ENCODE assay signal across 22 cellular contexts in the genomic region with DNA sequence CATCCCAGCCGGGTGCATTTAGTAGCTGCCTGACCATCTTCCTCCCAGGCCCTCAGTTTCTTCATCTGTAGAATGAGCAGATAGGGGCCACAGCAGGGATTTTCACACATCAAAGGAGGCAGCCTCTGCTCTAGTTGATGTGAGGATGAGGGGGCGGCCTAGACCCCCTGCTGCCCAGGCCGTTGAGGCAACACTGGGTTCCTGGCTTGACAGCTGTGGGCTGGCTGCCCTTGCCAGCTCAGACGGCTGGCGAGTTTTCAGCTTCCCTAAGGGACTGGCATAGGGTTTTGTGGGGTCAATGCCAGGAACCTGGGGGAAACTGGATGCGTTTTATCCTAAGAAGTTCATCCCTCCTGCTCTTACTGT. TPM values are rescaled to one million over a fixed set of nuclear protein-coding genes. Genes with fewer than 3 reads are reported as not detected.
A peak's percentile ranks its signal among the peaks of the same experiment; 100 is the strongest.
DNase-seq lines count a peak whose midpoint lies in the region; ATAC-seq and TF ChIP-seq lines count a peak whose summit lies in the region.
"Had no signal": no experiment of that assay in that cellular context is flagged by ENCODE, and none has a peak within 500 bp of the region (broad histone marks: within the 10 kb centered on the region; RNA-seq: fewer than 3 reads in every experiment).

No MANE protein-coding gene starts in this region.

- H3K4me2 ChIP-seq in DOHH2 (ENCODE audit: low read length) (peak overlapping the region; percentile 10; the same call in 1 of the 2 replicates), H9 (ENCODE audit: insufficient read depth, insufficient read length, low read length) (no peak overlapping the region)

- H3K9ac ChIP-seq in H9 (ENCODE audit: extremely low read depth, insufficient read length, low read length), result no peak overlapping the region

- no peak overlapping the region for H3K14ac ChIP-seq in H9 (ENCODE audit: insufficient read depth, low read length)

- H4K20me1 ChIP-seq in DOHH2 (ENCODE audit: control insufficient read depth, insufficient read depth, low read depth, low read length) (no peaks in the 10 kb centered on the region), H9 (ENCODE audit: control insufficient read depth, insufficient read depth, insufficient read length) (no peaks in the 10 kb centered on the region)

- H2BK120ac ChIP-seq in H9 (ENCODE audit: low read depth, low read length, poor library complexity, severe bottlenecking), result no peak overlapping the region

- H4K91ac ChIP-seq in H9 (ENCODE audit: insufficient read length, low read depth, low read length), result no peak overlapping the region

- H4K8ac ChIP-seq in H9 (replicated peaks; ENCODE audit: insufficient read length, low read depth, low read length), result no peak overlapping the region

- peaks cover 8% of the 10 kb centered on the region for H3K36me3 Mint-ChIP-seq in brain
- no peaks in the 10 kb centered on the region for H3K36me3 Mint-ChIP-seq in CD8-positive, alpha-beta memory T cell
- peaks cover 0 to 26% (median 23%) of the 10 kb centered on the region in 3 experiments; a peak in 6 of 7 replicates for H3K36me3 Mint-ChIP-seq in H9 (ENCODE audit: insufficient read depth in 1 of 3, low read depth in 3 of 3)
- H3K36me3 Mint-ChIP-seq: activated naive CD8-positive, alpha-beta T cell treated with anti-CD3 and anti-CD28 coated beads, Interleukin-2, amount 10 ng/mL, durations not matched to agents 7 days and 5 days; CD8-positive, alpha-beta T cell had no signal

- H3K56ac ChIP-seq in H9 (ENCODE audit: insufficient read length, low read depth, low read length), result no peak overlapping the region

- peaks cover 13% of the 10 kb centered on the region for H3K4me1 ChIP-seq in DOHH2 (ENCODE audit: control insufficient read depth, low read length)
- no peaks in the 10 kb centered on the region for H3K4me1 ChIP-seq in HEK293 (ENCODE audit: control insufficient read depth, insufficient read depth, low read length)
- peaks cover 30% of the 10 kb centered on the region for H3K4me1 ChIP-seq in psoas muscle
- H3K4me1 ChIP-seq in CD8-positive, alpha-beta memory T cell (ENCODE audit: insufficient read depth, low read length), result no peaks in the 10 kb centered on the region
- no peaks in the 10 kb centered on the region for H3K4me1 ChIP-seq in H9 (ENCODE audit: insufficient read depth, low read length)
- H3K4me1 ChIP-seq: body of pancreas had no signal

- TF ChIP-seq CTCF in DOHH2 (IDR thresholded peaks at IDR 0.05; ENCODE audit: low read depth, low read length, poor library complexity, severe bottlenecking) (no peak), HEK293 (tag by site-specific recombination; IDR thresholded peaks at IDR 0.05) (no peak), brain (conservative IDR thresholded peaks at IDR 0.05) (no peak), psoas muscle (IDR thresholded peaks at IDR 0.05) (no peak), H9 (conservative IDR thresholded peaks at IDR 0.05) (no peak)

- H3K4me3 ChIP-seq in DOHH2 (ENCODE audit: low read length), result no peak overlapping the region
- H3K4me3 ChIP-seq in HEK293 (ENCODE audit: low read depth, low read length), result no peak overlapping the region
- H3K4me3 ChIP-seq in psoas muscle, result no peak overlapping the region
- no peak overlapping the region for H3K4me3 ChIP-seq in CD8-positive, alpha-beta memory T cell (ENCODE audit: low read length)
- H3K4me3 ChIP-seq: body of pancreas, right atrium auricular region, testis had no signal

- H2BK15ac ChIP-seq in H9 (ENCODE audit: low read depth, low read length), result no peak overlapping the region

- H3K27ac Mint-ChIP-seq in brain (peak overlapping the region in 4 of 5 experiments; percentile 37 to 83 (median 64)), H9 (no peak overlapping the region)
- no peak overlapping the region for H3K27ac Mint-ChIP-seq in CD8-positive, alpha-beta memory T cell
- H3K27ac Mint-ChIP-seq: activated naive CD8-positive, alpha-beta T cell treated with anti-CD3 and anti-CD28 coated beads, Interleukin-2, amount 10 ng/mL, durations not matched to agents 7 days and 5 days; activated T-helper 17 cell treated with anti-CD3 and anti-CD28 coated beads, Interleukin-2, amount 50 U/mL, for 72 hours; CD8-positive, alpha-beta T cell; T-helper 17 cell had no signal

- H4K5ac ChIP-seq in H9 (ENCODE audit: insufficient read length, low read depth, low read length), result no peak overlapping the region

- no peaks in the 10 kb centered on the region for H3K27me3 ChIP-seq in DOHH2 (ENCODE audit: control insufficient read depth, low read length)
- H3K27me3 ChIP-seq in psoas muscle (ENCODE audit: insufficient read depth in 3 of 3, low read length in 2 of 3), result no peaks in the 10 kb centered on the region
- peaks cover 3% of the 10 kb centered on the region for H3K27me3 ChIP-seq in CD8-positive, alpha-beta memory T cell (ENCODE audit: insufficient read depth, low read length, poor library complexity, severe bottlenecking)
- H3K27me3 ChIP-seq in H9 (ENCODE audit: insufficient read depth, low read length), result no peaks in the 10 kb centered on the region
- H3K27me3 ChIP-seq: body of pancreas, right atrium auricular region, testis had no signal

- H3K9me3 ChIP-seq in DOHH2 (ENCODE audit: control insufficient read depth, insufficient read depth, low read length), result no peaks in the 10 kb centered on the region
- H3K9me3 ChIP-seq in HEK293 (ENCODE audit: control insufficient read depth, insufficient read depth, low read depth, low read length), result no peaks in the 10 kb centered on the region
- no peaks in the 10 kb centered on the region for H3K9me3 ChIP-seq in psoas muscle
- H3K9me3 ChIP-seq in CD8-positive, alpha-beta memory T cell (ENCODE audit: low read length), result no peaks in the 10 kb centered on the region
- no peaks in the 10 kb centered on the region for H3K9me3 ChIP-seq in H9 (ENCODE audit: control insufficient read depth, low read depth, low read length)
- H3K9me3 ChIP-seq: body of pancreas, right atrium auricular region, testis had no signal

- intact Hi-C loops in psoas muscle (cut with DNase I), result no loop called here

- POLR2A ChIA-PET in HEK293 (lab: Yijun Ruan, JAX), result interaction anchor here (1.1 kb wide), 1 partner anchor 143 kb away, joined by 3 read pairs; a partner anchor contains a TSS
- POLR2A ChIA-PET in CD8-positive, alpha-beta memory T cell (lab: Charles Lee), result no interaction called here

- H3K4me1 Mint-ChIP-seq in brain (peaks cover 12% of the 10 kb centered on the region), H9 (peaks cover 11 to 13% of the 10 kb centered on the region in 2 experiments)
- H3K4me1 Mint-ChIP-seq in CD8-positive, alpha-beta memory T cell, result no peaks in the 10 kb centered on the region
- H3K4me1 Mint-ChIP-seq: activated T-helper 17 cell treated with anti-CD3 and anti-CD28 coated beads, Interleukin-2, amount 50 U/mL, for 72 hours; T-helper 17 cell had no signal

- no peaks in the 10 kb centered on the region for H3K79me1 ChIP-seq in H9 (ENCODE audit: insufficient read depth, low read depth, low read length, poor library complexity, severe bottlenecking)

- ATAC-seq in psoas muscle (peak in 2 of 4 donors; percentile 23 to 34), HG02571 (IDR thresholded peaks at IDR 0.05; ENCODE audit: unreplicated experiment) (no peak)
- ATAC-seq: activated T-helper 17 cell treated with anti-CD3 and anti-CD28 coated beads, Interleukin-2, amount 50 U/mL, for 72 hours; body of pancreas; CD8-positive, alpha-beta T cell; Panc1; T-helper 17 cell had no signal

- no peak overlapping the region for H3T11ph ChIP-seq in H9 (ENCODE audit: low read length)

- no peak overlapping the region for H2BK20ac ChIP-seq in H9 (ENCODE audit: low read depth, low read length, poor library complexity, severe bottlenecking)

- H3F3A ChIP-seq in DOHH2 (ENCODE audit: control insufficient read depth, insufficient read depth), result no peaks in the 10 kb centered on the region

- H2AK5ac ChIP-seq in H9 (ENCODE audit: insufficient read length, low read length), result no peak overlapping the region

- peaks cover 0 to under 1% (median 0%) of the 10 kb centered on the region in 5 experiments for H3K9me3 Mint-ChIP-seq in brain
- H3K9me3 Mint-ChIP-seq in CD8-positive, alpha-beta memory T cell, result no peaks in the 10 kb centered on the region
- H3K9me3 Mint-ChIP-seq in H9, result no peaks in the 10 kb centered on the region
- H3K9me3 Mint-ChIP-seq: activated naive CD8-positive, alpha-beta T cell treated with anti-CD3 and anti-CD28 coated beads, Interleukin-2, amount 10 ng/mL, durations not matched to agents 7 days and 5 days; activated T-helper 17 cell treated with anti-CD3 and anti-CD28 coated beads, Interleukin-2, amount 50 U/mL, for 72 hours; CD8-positive, alpha-beta T cell had no signal

- CTCF ChIA-PET in HEK293 (lab: Yijun Ruan, JAX), result interaction anchor here (1.1 to 8.4 kb wide), 8 partner anchors 13 to 244 kb away, joined by 3 to 161 read pairs (median 4); no protein-coding TSS in a partner anchor
- CTCF ChIA-PET in CD8-positive, alpha-beta memory T cell (lab: Charles Lee), result interaction anchor here (1.4 to 5.8 kb wide), 2 partner anchors 8 to 289 kb away, joined by 3 to 52 read pairs; a partner anchor contains a TSS

- H3K36me3 ChIP-seq in DOHH2 (ENCODE audit: control insufficient read depth, low read length) (no peaks in the 10 kb centered on the region; the same call in 1 of the 2 replicates), HEK293 (ENCODE audit: control insufficient read depth in 2 of 2, insufficient read depth in 1 of 2, low read length in 2 of 2) (peaks cover 4 to 33% of the 10 kb centered on the region in 2 experiments; a peak in 2 of 3 replicates), psoas muscle (ENCODE audit: insufficient read depth in 1 of 2, low read depth in 1 of 2) (peaks cover 0 to 41% of the 10 kb centered on the region in 2 donors)
- no peaks in the 10 kb centered on the region for H3K36me3 ChIP-seq in CD8-positive, alpha-beta memory T cell (ENCODE audit: insufficient read depth, low read length)

- no peak overlapping the region for H3K18ac ChIP-seq in H9 (ENCODE audit: insufficient read length, low read depth, low read length)

- no peaks in the 10 kb centered on the region for H3K23me2 ChIP-seq in H9 (ENCODE audit: insufficient read length, low read depth, low read length, poor library complexity, severe bottlenecking)

- no peaks in the 10 kb centered on the region for H3K9me2 ChIP-seq in DOHH2 (replicated peaks; ENCODE audit: control insufficient read depth, low read length)

- H3K27ac ChIP-seq in DOHH2 (ENCODE audit: low read depth, low read length) (no peak overlapping the region), HEK293 (ENCODE audit: extremely low read depth, low read depth, low read length) (no peak overlapping the region), psoas muscle (peak overlapping the region; percentile 50), H9 (ENCODE audit: insufficient read length, low read depth, low read length) (no peak overlapping the region)
- H3K27ac ChIP-seq in CD8-positive, alpha-beta memory T cell (ENCODE audit: low read depth, low read length), result no peak overlapping the region
- H3K27ac ChIP-seq: body of pancreas, right atrium auricular region, VCaP had no signal

- no peak overlapping the region for H2BK5ac ChIP-seq in H9 (ENCODE audit: insufficient read length, low read length)

- H3K27me3 Mint-ChIP-seq in brain (no peaks in the 10 kb centered on the region), H9 (ENCODE audit: low read depth) (no peaks in the 10 kb centered on the region; the same call in 1 of the 2 replicates)
- H3K27me3 Mint-ChIP-seq in CD8-positive, alpha-beta memory T cell, result peaks cover 2 to 4% of the 10 kb centered on the region in 2 donors
- H3K27me3 Mint-ChIP-seq: activated naive CD8-positive, alpha-beta T cell treated with anti-CD3 and anti-CD28 coated beads, Interleukin-2, amount 10 ng/mL, durations not matched to agents 7 days and 5 days; activated T-helper 17 cell treated with anti-CD3 and anti-CD28 coated beads, Interleukin-2, amount 50 U/mL, for 72 hours had no signal

- peak in 1 of 2 donors; percentile 71 for DNase-seq in psoas muscle
- no peak for DNase-seq in CD8-positive, alpha-beta memory T cell
- no peak for DNase-seq in NCI-H2171 (lab: John Stamatoyannopoulos, UW)
- no peak for DNase-seq in H9
- DNase-seq: activated CD4-positive, alpha-beta T cell treated with anti-CD3 and anti-CD28 coated beads, Interleukin-2, amount 50 U/mL, for 1 hour; activated naive CD8-positive, alpha-beta T cell treated with anti-CD3 and anti-CD28 coated beads, Interleukin-2, amount 10 ng/mL, durations not matched to agents 7 days and 5 days; body of pancreas; CD8-positive, alpha-beta T cell; cortex of kidney; NCI-H1105; NCI-H2081; NK-92 treated with Interleukin-12 subunit alpha and Interleukin-12 subunit beta, amount 100 ng/mL, for 24 hours; T-helper 17 cell; testis had no signal

- H2BK12ac ChIP-seq in H9 (ENCODE audit: insufficient read length, low read depth, low read length), result no peak overlapping the region

- no peak overlapping the region for H3K23ac ChIP-seq in H9 (ENCODE audit: insufficient read length, low read depth, low read length)

- no peak overlapping the region for H3K4ac ChIP-seq in H9 (ENCODE audit: low read depth, low read length)

- no peak overlapping the region for H2AFZ ChIP-seq in H9 (ENCODE audit: low read length)

- H3K4me3 Mint-ChIP-seq in brain (no peak overlapping the region), H9 (no peak overlapping the region)
- no peak overlapping the region for H3K4me3 Mint-ChIP-seq in CD8-positive, alpha-beta memory T cell
- H3K4me3 Mint-ChIP-seq: activated naive CD8-positive, alpha-beta T cell treated with anti-CD3 and anti-CD28 coated beads, Interleukin-2, amount 10 ng/mL, durations not matched to agents 7 days and 5 days; activated T-helper 17 cell treated with anti-CD3 and anti-CD28 coated beads, Interleukin-2, amount 50 U/mL, for 72 hours; CD8-positive, alpha-beta T cell; T-helper 17 cell had no signal

- WGBS in psoas muscle, 3 donors, result 20 to 28% (median 24%) methylated on average over 6 of the region's 6 CpGs
- WGBS in H9 (ENCODE audit: extremely low coverage, insufficient read length, low lambda C conversion rate), result no CpG with 5 or more reads among the region's 6 CpGs

- no peaks in the 10 kb centered on the region for H3K79me2 ChIP-seq in DOHH2 (ENCODE audit: control insufficient read depth, low read length)
- H3K79me2 ChIP-seq in H9 (ENCODE audit: insufficient read depth, low read length), result no peaks in the 10 kb centered on the region

RNA-seq across cellular contexts. Expression of a gene that starts 49.6 kb away (rescaled TPM):
- polyA plus RNA-seq in brain (ENCODE audit: insufficient read depth, low read depth, low replicate concordance), result 40.0 TPM
- total RNA-seq in psoas muscle, result 10 to 100 TPM; 30.1 to 40.2 (median 36.6) TPM
- polyA plus RNA-seq in psoas muscle, result 10 to 100 TPM; 11.0 to 22.5 (median 13.2) TPM
- total RNA-seq in CD8-positive, alpha-beta memory T cell, result 1 to 10 TPM; 1.9 to 2.8 TPM
- 0.13 TPM for polyA plus RNA-seq in CD8-positive, alpha-beta memory T cell
- total RNA-seq in H9 (2021), result 59.2 and 65.5 TPM in 2 replicates

Comparison
In these comparisons a context has a peak if more than half of its experiments do, and no peak if none do; other contexts are left out.
1. H3K27ac Mint-ChIP-seq: peak in brain (4 of 5); none in CD8-positive, alpha-beta memory T cell (0 of 8) and H9 (0 of 3).
2. RNA of a gene that starts 49.6 kb away (total RNA-seq): 59.2 to 65.5 TPM in H9 and 30.1 to 40.2 TPM in psoas muscle; 1.9 to 2.8 TPM in CD8-positive, alpha-beta memory T cell; every median in the first group is over 4 times any median in the second.